In the genomic region with DNA sequence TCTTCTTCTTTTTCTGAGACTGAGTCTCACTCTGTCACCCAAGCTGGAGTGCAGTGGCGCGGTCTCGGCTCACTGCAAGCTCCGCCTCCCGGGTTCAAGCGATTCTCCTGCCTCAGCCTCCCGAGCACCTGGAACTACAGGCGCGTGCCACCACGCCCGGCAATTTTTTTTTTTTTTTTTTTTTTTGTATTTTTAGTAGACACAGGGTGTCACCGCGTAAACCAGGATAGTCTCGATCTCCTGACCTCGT, we compare ENCODE assay signal across 1 cellular context.
TF ChIP-seq lines count a peak whose summit lies in the region.

Gene ZNF165 (plus strand): TSS at position 188 of the 250 bp plus-strand sequence. CDS start 4,913 bp downstream, outside the sequence.

TF ChIP-seq in H1, 55 proteins besides CTCF, POLR2A, EP300 and RAD21:
- peak; percentile 7; the same call in 1 of the 2 replicates for TF ChIP-seq TAF1 (IDR thresholded peaks at IDR 0.05; ENCODE audit: low read depth, low read length)
